8 cellular contexts compared by ENCODE assay signal in genomic region chr1:27633640-27634165, GRCh38. TPM values are rescaled to one million over a fixed set of nuclear protein-coding genes. Genes with fewer than 3 reads are reported as not detected.
DNase-seq lines count a peak whose midpoint lies in the region; ATAC-seq and TF ChIP-seq lines count a peak whose summit lies in the region.

No MANE protein-coding gene starts in this region.

- 35 to 40% (median 36%) methylated on average over 14 of the region's 14 CpGs for WGBS in psoas muscle, 3 donors

- intact Hi-C loops in psoas muscle (cut with DNase I) = no loop called here

- H3K27ac ChIP-seq in DND-41 (ENCODE audit: low read length) (peak overlapping the region; percentile 91), SK-N-MC (no peak overlapping the region), psoas muscle (peak overlapping the region; percentile 41)

- H3K4me3 ChIP-seq in DND-41 (ENCODE audit: low read depth in 1 of 2, low read length in 2 of 2) (peak overlapping the region in 1 of 2 experiments; percentile 22; a peak in 1 of 4 replicates), SK-N-MC (peak overlapping the region; percentile 73), fibroblast of pulmonary artery (replicated peaks; ENCODE audit: low read depth, low read length) (peak overlapping the region; percentile 30), psoas muscle (peak overlapping the region; percentile 60)

- TF ChIP-seq CTCF in DND-41 (IDR thresholded peaks at IDR 0.05; ENCODE audit: borderline replicate concordance, extremely low read depth, low read length, poor library complexity, severe bottlenecking) = no peak
- TF ChIP-seq CTCF in fibroblast of pulmonary artery (IDR thresholded peaks at IDR 0.05; ENCODE audit: low read length, missing control alignments) = no peak
- no peak for TF ChIP-seq CTCF in psoas muscle (IDR thresholded peaks at IDR 0.05)

- H3K79me2 ChIP-seq in DND-41 (ENCODE audit: insufficient read depth, low read length) = no peaks in the 10 kb centered on the region

- H4K20me1 ChIP-seq in DND-41 (ENCODE audit: insufficient read depth, low read length) = no peaks in the 10 kb centered on the region

- H3K27me3 ChIP-seq in DND-41 (ENCODE audit: insufficient read depth, low read length, poor library complexity) (no peaks in the 10 kb centered on the region), psoas muscle (ENCODE audit: insufficient read depth in 3 of 3, low read length in 2 of 3) (peaks cover 0 to 15% (median 7%) of the 10 kb centered on the region in 3 donors)

- H3K4me1 ChIP-seq in DND-41 (ENCODE audit: insufficient read depth, low read length) = peaks cover 94% of the 10 kb centered on the region
- H3K4me1 ChIP-seq in psoas muscle = peaks cover 8% of the 10 kb centered on the region

- ATAC-seq in DND-41 (ENCODE audit: insufficient read depth, low read depth) (no peak), psoas muscle (no peak), HG03108 (IDR thresholded peaks at IDR 0.05; ENCODE audit: unreplicated experiment) (no peak)

- DNase-seq in DND-41 = no peak
- no peak for DNase-seq in SK-N-MC (ENCODE audit: low read depth, low spot score)
- no peak for DNase-seq in fibroblast of pulmonary artery (ENCODE audit: low read depth)
- no peak for DNase-seq in psoas muscle
- no peak for DNase-seq in kidney glomerular epithelial cell (lab: John Stamatoyannopoulos, UW)
- no peak for DNase-seq in OCI-M1 (lab: John Stamatoyannopoulos, UW)
- no peak for DNase-seq in NCI-H2171 (lab: John Stamatoyannopoulos, UW)

- H3K36me3 ChIP-seq in DND-41 (ENCODE audit: insufficient read depth, low read length) (no peaks in the 10 kb centered on the region), SK-N-MC (ENCODE audit: insufficient read depth, low read length) (no peaks in the 10 kb centered on the region), psoas muscle (ENCODE audit: insufficient read depth in 1 of 2, low read depth in 1 of 2) (no peaks in the 10 kb centered on the region)

- no peak overlapping the region for H2AFZ ChIP-seq in DND-41 (ENCODE audit: low read depth, low read length)

- H3K9ac ChIP-seq in DND-41 (ENCODE audit: low read depth, low read length) (peak overlapping the region; percentile 53), SK-N-MC (ENCODE audit: insufficient read length) (peak overlapping the region; percentile 61)

- peak overlapping the region; percentile 57 for H3K4me2 ChIP-seq in DND-41 (ENCODE audit: insufficient read depth, low read length)

- no peaks in the 10 kb centered on the region for H3K9me3 ChIP-seq in DND-41 (ENCODE audit: insufficient read depth, low read length, severe bottlenecking)
- H3K9me3 ChIP-seq in SK-N-MC (ENCODE audit: low read depth, low read length) = no peaks in the 10 kb centered on the region
- H3K9me3 ChIP-seq in psoas muscle = no peaks in the 10 kb centered on the region

RNA-seq across cellular contexts. Expression of gene FGR, which starts 1.3 kb away (rescaled TPM):
- 1 to 10 TPM; 1.3 to 3.5 (median 3.1) TPM for total RNA-seq in psoas muscle
- 1 to 10 TPM; 1.7 to 3.8 (median 2.0) TPM for polyA plus RNA-seq in psoas muscle

RNA-seq across cellular contexts. Expression of gene AHDC1, which starts 29.8 kb away (rescaled TPM):
- total RNA-seq in psoas muscle = 10 to 100 TPM; 35.9 to 65.2 (median 59.0) TPM
- polyA plus RNA-seq in psoas muscle = 10 to 100 TPM in 1 of 3 donors, 1 to 10 TPM in 2; 6.4 to 19.8 (median 9.7) TPM

RNA-seq across cellular contexts. Expression of gene IFI6, which starts 38.3 kb away (rescaled TPM):
- 10 to 100 TPM in 3 of 4 donors, 1 to 10 TPM in 1; 7.8 to 25.8 (median 15.3) TPM for total RNA-seq in psoas muscle
- polyA plus RNA-seq in psoas muscle = 10 to 100 TPM; 13.9 to 20.9 (median 18.8) TPM
